20 cellular contexts compared by ENCODE assay signal in the genomic region with DNA sequence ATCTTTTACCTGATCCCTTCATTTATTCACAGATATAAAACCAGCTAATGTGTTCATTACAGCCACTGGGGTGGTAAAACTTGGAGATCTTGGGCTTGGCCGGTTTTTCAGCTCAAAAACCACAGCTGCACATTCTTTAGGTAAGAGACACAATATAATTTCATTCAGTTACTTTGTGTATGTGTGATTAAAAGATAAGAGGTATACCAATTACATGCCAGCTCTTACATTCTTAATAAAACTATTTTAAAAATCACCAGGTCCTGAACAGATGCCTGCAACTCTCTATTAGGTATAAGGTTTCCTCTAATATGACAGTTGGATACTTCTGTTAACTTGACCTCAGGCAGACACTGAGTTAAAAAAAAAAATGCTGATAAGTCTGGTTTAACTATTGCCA.
DNase-seq lines count a peak whose midpoint lies in the region; ATAC-seq and TF ChIP-seq lines count a peak whose summit lies in the region.
"Had no signal": no experiment of that assay in that cellular context is flagged by ENCODE, and none has a peak within 500 bp of the region (broad histone marks: within the 10 kb centered on the region; RNA-seq: fewer than 3 reads in every experiment).

No MANE protein-coding gene starts in this region.

- peaks cover 86% of the 10 kb centered on the region for H3K36me3 ChIP-seq in GM23248 (ENCODE audit: low read depth)
- peaks cover 13% of the 10 kb centered on the region for H3K36me3 ChIP-seq in endodermal cell (ENCODE audit: control insufficient read depth, insufficient read depth, low read length)
- H3K36me3 ChIP-seq: BLaER1 had no signal

- DNase-seq in A172 (ENCODE audit: low spot score) (peak; percentile 55), GM23248 (no peak), SK-N-DZ (ENCODE audit: low spot score) (peak; percentile 80), foreskin keratinocyte (peak; percentile 26 to 63), endodermal cell (no peak), Ammon's horn (ENCODE audit: low spot score) (no peak), NCI-H128 (lab: John Stamatoyannopoulos, UW; ENCODE audit: unreplicated experiment) (no peak)
- DNase-seq in activated CD8-positive, alpha-beta memory T cell treated with anti-CD3 and anti-CD28 coated beads, Interleukin-2, amount 10 ng/mL, durations not matched to agents 7 days and 5 days: no peak
- DNase-seq: CD4-positive, alpha-beta memory T cell; MG63; NCI-H1048; NCI-H1436 treated with DMSO at 0.1 percent for 48 hours; NCI-H2029; NCI-H510A treated with DMSO at 0.1 percent for 48 hours; PC-3; SIG-M5 had no signal

- peaks cover 97% of the 10 kb centered on the region for H3K79me2 ChIP-seq in GM23248 (ENCODE audit: insufficient read depth)

- H3K9me3 ChIP-seq in GM23248 (ENCODE audit: low read depth) (no peaks in the 10 kb centered on the region), endodermal cell (ENCODE audit: control insufficient read depth, low read length) (no peaks in the 10 kb centered on the region)
- H3K9me3 ChIP-seq: A549, BLaER1, MG63 had no signal

- TF ChIP-seq CTCF in foreskin keratinocyte (conservative IDR thresholded peaks at IDR 0.05) (no peak), endodermal cell (conservative IDR thresholded peaks at IDR 0.05) (no peak)

- H3F3A ChIP-seq in GM23248 (ENCODE audit: insufficient read depth): peaks cover 70% of the 10 kb centered on the region

- H3K27me3 ChIP-seq in GM23248 (replicated peaks; ENCODE audit: insufficient read depth) (no peaks in the 10 kb centered on the region), foreskin keratinocyte (no peaks in the 10 kb centered on the region), endodermal cell (ENCODE audit: control insufficient read depth, insufficient read depth, low read length, poor library complexity, severe bottlenecking) (no peaks in the 10 kb centered on the region)
- H3K27me3 ChIP-seq: BLaER1, MG63 had no signal

- H4K20me1 ChIP-seq in GM23248 (ENCODE audit: insufficient read depth): no peaks in the 10 kb centered on the region; the same call in 1 of the 2 replicates
- H4K20me1 ChIP-seq: BLaER1 had no signal

- 90 to 100% methylated on average over 1 of the region's 1 CpG for WGBS in GM23248 (ENCODE audit: low coverage in 1 of 2, low lambda C conversion rate in 2 of 2, missing lambda C conversion rate in 2 of 2), 2 experiments
- WGBS in endodermal cell (ENCODE audit: insufficient coverage in 1 of 2, insufficient read length in 1 of 2), 2 experiments: 77% methylated on average over 1 of the region's 1 CpG; no CpG with 5 or more reads in 1 of the 2 experiments

- peaks cover 65% of the 10 kb centered on the region for H3K4me1 ChIP-seq in GM23248 (ENCODE audit: insufficient read depth)
- H3K4me1 ChIP-seq in foreskin keratinocyte: peaks cover 28% of the 10 kb centered on the region
- H3K4me1 ChIP-seq in endodermal cell (ENCODE audit: control insufficient read depth, insufficient read depth, low read length): peaks cover 5% of the 10 kb centered on the region
- H3K4me1 ChIP-seq: A549, BLaER1 had no signal

- H2AFZ ChIP-seq in GM23248: no peak overlapping the region

- H3K4me3 Mint-ChIP-seq in endodermal cell: no peak overlapping the region
- no peak overlapping the region for H3K4me3 Mint-ChIP-seq in activated CD8-positive, alpha-beta memory T cell treated with anti-CD3 and anti-CD28 coated beads, Interleukin-2, amount 10 ng/mL, durations not matched to agents 7 days and 5 days
- H3K4me3 Mint-ChIP-seq: CD4-positive, alpha-beta memory T cell had no signal

- H3K9ac ChIP-seq in GM23248 (no peak overlapping the region), endodermal cell (ENCODE audit: extremely low read depth, low read length, poor library complexity, severe bottlenecking) (no peak overlapping the region)
- H3K9ac ChIP-seq: BLaER1, KMS-11 had no signal

- H3K4me3 ChIP-seq in GM23248 (no peak overlapping the region), endodermal cell (ENCODE audit: low read length) (no peak overlapping the region)
- H3K4me3 ChIP-seq: A549, BLaER1, MG63 had no signal

- H3K27ac ChIP-seq in GM23248: no peak overlapping the region
- no peak overlapping the region for H3K27ac ChIP-seq in foreskin keratinocyte
- no peak overlapping the region for H3K27ac ChIP-seq in endodermal cell (ENCODE audit: low read depth, low read length)
- H3K27ac ChIP-seq: A549, BLaER1, KMS-11, RWPE1 had no signal

- H3K27ac Mint-ChIP-seq in endodermal cell: no peak overlapping the region
- no peak overlapping the region for H3K27ac Mint-ChIP-seq in activated CD8-positive, alpha-beta memory T cell treated with anti-CD3 and anti-CD28 coated beads, Interleukin-2, amount 10 ng/mL, durations not matched to agents 7 days and 5 days
- H3K27ac Mint-ChIP-seq: CD4-positive, alpha-beta memory T cell had no signal

- H3K4me2 ChIP-seq in GM23248 (ENCODE audit: unreplicated experiment): peak overlapping the region; percentile 7
- H3K4me2 ChIP-seq: A549, BLaER1 had no signal

- ATAC-seq in foreskin keratinocyte: peak; percentile 31
- no peak for ATAC-seq in activated CD8-positive, alpha-beta memory T cell treated with anti-CD3 and anti-CD28 coated beads, Interleukin-2, amount 10 ng/mL, durations not matched to agents 7 days and 5 days
- ATAC-seq: A549, PC-3 had no signal

- H3K36me3 Mint-ChIP-seq in endodermal cell (ENCODE audit: low read depth): peaks cover 2% of the 10 kb centered on the region
- peaks cover 7% of the 10 kb centered on the region for H3K36me3 Mint-ChIP-seq in activated CD8-positive, alpha-beta memory T cell treated with anti-CD3 and anti-CD28 coated beads, Interleukin-2, amount 10 ng/mL, durations not matched to agents 7 days and 5 days

- H3K4me1 Mint-ChIP-seq in endodermal cell: peaks cover 10% of the 10 kb centered on the region
- H3K4me1 Mint-ChIP-seq in activated CD8-positive, alpha-beta memory T cell treated with anti-CD3 and anti-CD28 coated beads, Interleukin-2, amount 10 ng/mL, durations not matched to agents 7 days and 5 days: peaks cover 18% of the 10 kb centered on the region

- in situ Hi-C loops in GM23248 (cut with MboI): loop anchor here (25.0 kb wide), 1 partner anchor 408 kb away; no protein-coding TSS in a partner anchor

- CTCF ChIA-PET in activated CD8-positive, alpha-beta memory T cell treated with anti-CD3 and anti-CD28 coated beads, Interleukin-2, amount 10 ng/mL, durations not matched to agents 7 days and 5 days (lab: Charles Lee): no interaction called here

- no peaks in the 10 kb centered on the region for H3K27me3 Mint-ChIP-seq in endodermal cell (ENCODE audit: insufficient read depth)
- H3K27me3 Mint-ChIP-seq in activated CD8-positive, alpha-beta memory T cell treated with anti-CD3 and anti-CD28 coated beads, Interleukin-2, amount 10 ng/mL, durations not matched to agents 7 days and 5 days: no peaks in the 10 kb centered on the region
- H3K27me3 Mint-ChIP-seq: CD4-positive, alpha-beta memory T cell had no signal

- H3K9me2 ChIP-seq in GM23248 (ENCODE audit: insufficient read depth): no peaks in the 10 kb centered on the region

- H3K9me3 Mint-ChIP-seq in endodermal cell: peaks cover under 1% of the 10 kb centered on the region
- H3K9me3 Mint-ChIP-seq in activated CD8-positive, alpha-beta memory T cell treated with anti-CD3 and anti-CD28 coated beads, Interleukin-2, amount 10 ng/mL, durations not matched to agents 7 days and 5 days (ENCODE audit: low read depth): no peaks in the 10 kb centered on the region
- H3K9me3 Mint-ChIP-seq: CD4-positive, alpha-beta memory T cell had no signal

Comparison
In these comparisons a context has a peak if more than half of its experiments do, and no peak if none do; other contexts are left out.
1. DNase-seq: peak in A172 (single experiment), SK-N-DZ (single experiment) and foreskin keratinocyte (2 of 2); none in GM23248 (single experiment), endodermal cell (single experiment), Ammon's horn (single experiment), NCI-H128 (single experiment) and activated CD8-positive, alpha-beta memory T cell treated with anti-CD3 and anti-CD28 coated beads, Interleukin-2, amount 10 ng/mL, durations not matched to agents 7 days and 5 days (single experiment).